ENCODE assay signal across 1 cellular context in genomic region chr2:201235865-201236811, GRCh38.
TF ChIP-seq lines count a peak whose summit lies in the region.

No MANE protein-coding gene starts in this region.

TF ChIP-seq in endothelial cell of umbilical vein, 7 proteins besides CTCF, POLR2A, EP300 and RAD21:
- TF ChIP-seq POLR2AphosphoS5 (IDR thresholded peaks at IDR 0.05; ENCODE audit: insufficient read depth, low read depth, low read length) (no peak), EZH2 (IDR thresholded peaks at IDR 0.05; ENCODE audit: borderline replicate concordance, low read depth, low read length, severe bottlenecking) (no peak), FOS (IDR thresholded peaks at IDR 0.05; ENCODE audit: borderline replicate concordance, insufficient read depth, low read length) (no peak), MYC (IDR thresholded peaks at IDR 0.05; ENCODE audit: low read depth, low read length) (no peak), JUN (IDR thresholded peaks at IDR 0.05; ENCODE audit: borderline replicate concordance, insufficient read depth, insufficient read length, low read depth) (no peak), GATA2 (IDR thresholded peaks at IDR 0.05; ENCODE audit: insufficient read depth, insufficient read length, low read depth, low read length) (no peak), MAX (IDR thresholded peaks at IDR 0.05; ENCODE audit: insufficient read depth, insufficient read length) (no peak)
